In genomic region chr10:102660891-102661613, GRCh38 we compare ENCODE assay signal across 8 cellular contexts. TPM values are rescaled to one million over a fixed set of nuclear protein-coding genes. Genes with fewer than 3 reads are reported as not detected.
A peak's percentile ranks its signal among the peaks of the same experiment; 100 is the strongest.
DNase-seq lines count a peak whose midpoint lies in the region; ATAC-seq and TF ChIP-seq lines count a peak whose summit lies in the region.

No MANE protein-coding gene starts in this region.

- no peaks in the 10 kb centered on the region for H3K9me3 ChIP-seq in Karpas-422 (ENCODE audit: low read length)

- H3K27me3 Mint-ChIP-seq in activated CD8-positive, alpha-beta T cell treated with anti-CD3 and anti-CD28 coated beads for 36 hours = no peaks in the 10 kb centered on the region

- H3K4me1 ChIP-seq in Karpas-422 (ENCODE audit: low read length) = peaks cover 10% of the 10 kb centered on the region

- peak overlapping the region; percentile 61 for H3K4me3 Mint-ChIP-seq in activated CD8-positive, alpha-beta T cell treated with anti-CD3 and anti-CD28 coated beads for 36 hours

- H3K4me3 ChIP-seq in Karpas-422 (ENCODE audit: low read length) (no peak overlapping the region), fibroblast of mammary gland (ENCODE audit: control insufficient read depth, low read depth, low read length) (no peak overlapping the region)

- H4K20me1 ChIP-seq in Karpas-422 (ENCODE audit: insufficient read depth, low read depth, low read length) = peaks cover 5% of the 10 kb centered on the region; the same call in 1 of the 2 replicates

- peak overlapping the region; percentile 91 for H3K27ac Mint-ChIP-seq in activated CD8-positive, alpha-beta T cell treated with anti-CD3 and anti-CD28 coated beads for 36 hours

- H3K4me1 Mint-ChIP-seq in activated CD8-positive, alpha-beta T cell treated with anti-CD3 and anti-CD28 coated beads for 36 hours (ENCODE audit: low read depth) = peaks cover 45% of the 10 kb centered on the region

- no peak overlapping the region; the same call in 1 of the 2 replicates for H3K9ac ChIP-seq in Karpas-422 (ENCODE audit: low read length)

- no peak for TF ChIP-seq CTCF in activated CD8-positive, alpha-beta T cell treated with anti-CD3 and anti-CD28 coated beads for 36 hours (IDR thresholded peaks at IDR 0.05)
- TF ChIP-seq CTCF in fibroblast of mammary gland (conservative IDR thresholded peaks at IDR 0.05; ENCODE audit: control insufficient read depth, insufficient read depth, low read depth, low read length) = no peak

- no peak overlapping the region for H3K27ac ChIP-seq in Karpas-422 (ENCODE audit: low read length)

- H3K4me2 ChIP-seq in Karpas-422 (ENCODE audit: low read depth, low read length, poor library complexity, severe bottlenecking) = no peak overlapping the region

- CTCF ChIA-PET in activated CD8-positive, alpha-beta T cell treated with anti-CD3 and anti-CD28 coated beads for 36 hours (lab: Charles Lee) = interaction anchor here (0.9 to 8.6 kb wide), 10 partner anchors 9 to 158 kb away, joined by 3 to 73 read pairs (median 4); partner anchors contain the start of genes ACTR1A, ARL3, SFXN2 and TRIM8

- H3K36me3 ChIP-seq in Karpas-422 (ENCODE audit: insufficient read depth, low read length) = peaks cover 15% of the 10 kb centered on the region

- no peaks in the 10 kb centered on the region for H3K9me2 ChIP-seq in Karpas-422 (replicated peaks; ENCODE audit: insufficient read depth, low read length)

- H2AFZ ChIP-seq in Karpas-422 (ENCODE audit: low read length) = no peak overlapping the region

- POLR2A ChIA-PET in activated CD8-positive, alpha-beta T cell treated with anti-CD3 and anti-CD28 coated beads for 36 hours (lab: Charles Lee) = interaction anchor here (0.8 to 7.2 kb wide), 11 partner anchors 9 to 82 kb away, joined by 3 to 67 read pairs (median 6); partner anchors contain the start of genes ARL3, TRIM8 and WBP1L

- peaks cover 19% of the 10 kb centered on the region for H3K36me3 Mint-ChIP-seq in activated CD8-positive, alpha-beta T cell treated with anti-CD3 and anti-CD28 coated beads for 36 hours (ENCODE audit: low read depth)

- DNase-seq in GM03348 (ENCODE audit: low spot score) (peak; percentile 81), Karpas-422 (peak; percentile 63), fibroblast of mammary gland (ENCODE audit: low read depth) (peak; percentile 67), putamen (ENCODE audit: low spot score) (peak; percentile 55), NCI-H2196 (lab: John Stamatoyannopoulos, UW; ENCODE audit: unreplicated experiment) (no peak), NCI-H187 treated with DMSO at 0.1 percent for 48 hours (lab: John Stamatoyannopoulos, UW) (no peak)
- DNase-seq in activated CD8-positive, alpha-beta T cell treated with anti-CD3 and anti-CD28 coated beads for 36 hours = peak; percentile 93

- peak; percentile 83 for ATAC-seq in GM21576 (IDR thresholded peaks at IDR 0.05; ENCODE audit: unreplicated experiment)
- ATAC-seq in activated CD8-positive, alpha-beta T cell treated with anti-CD3 and anti-CD28 coated beads for 36 hours = peak; percentile 83

- H3K79me2 ChIP-seq in Karpas-422 (ENCODE audit: low read length) = no peaks in the 10 kb centered on the region

- no peaks in the 10 kb centered on the region for H3K9me3 Mint-ChIP-seq in activated CD8-positive, alpha-beta T cell treated with anti-CD3 and anti-CD28 coated beads for 36 hours

- intact Hi-C loops in activated CD8-positive, alpha-beta T cell treated with anti-CD3 and anti-CD28 coated beads for 36 hours (cut with micrococcal nuclease) = loop anchor here (2.0 kb wide), 1 partner anchor 14 kb away; no protein-coding TSS in a partner anchor

- H3K27me3 ChIP-seq in Karpas-422 (ENCODE audit: low read length) = no peaks in the 10 kb centered on the region

RNA-seq across cellular contexts. Expression of gene TRIM8, which starts 16.8 kb away (rescaled TPM):
- total RNA-seq in Karpas-422 (2014; rRNA removed; shearing (Covaris generic); ENCODE audit: low replicate concordance) = 94.4 and 111 TPM in 2 replicates
- 10 to 100 TPM; 39.5 to 39.8 TPM for total RNA-seq in activated CD8-positive, alpha-beta T cell treated with anti-CD3 and anti-CD28 coated beads for 36 hours

RNA-seq across cellular contexts. Expression of gene ARL3, which starts 53.1 kb away (rescaled TPM):
- 4.6 and 6.6 TPM in 2 replicates for total RNA-seq in Karpas-422 (2014; rRNA removed; shearing (Covaris generic); ENCODE audit: low replicate concordance)
- total RNA-seq in activated CD8-positive, alpha-beta T cell treated with anti-CD3 and anti-CD28 coated beads for 36 hours = 1 to 10 TPM; 5.3 to 6.2 TPM

RNA-seq across cellular contexts. Expression of gene SFXN2, which starts 53.4 kb away (rescaled TPM):
- total RNA-seq in Karpas-422 (2014; rRNA removed; shearing (Covaris generic); ENCODE audit: low replicate concordance) = 10.2 and 25.8 TPM in 2 replicates
- 10 to 100 TPM; 12.8 to 16.3 TPM for total RNA-seq in activated CD8-positive, alpha-beta T cell treated with anti-CD3 and anti-CD28 coated beads for 36 hours

Comparison
In these comparisons a context has a peak if more than half of its experiments do, and no peak if none do; other contexts are left out.
1. DNase-seq: peak in GM03348 (single experiment), Karpas-422 (single experiment), activated CD8-positive, alpha-beta T cell treated with anti-CD3 and anti-CD28 coated beads for 36 hours (single experiment), fibroblast of mammary gland (single experiment) and putamen (single experiment); none in NCI-H2196 (single experiment) and NCI-H187 treated with DMSO at 0.1 percent for 48 hours (single experiment).